In the genomic region with DNA sequence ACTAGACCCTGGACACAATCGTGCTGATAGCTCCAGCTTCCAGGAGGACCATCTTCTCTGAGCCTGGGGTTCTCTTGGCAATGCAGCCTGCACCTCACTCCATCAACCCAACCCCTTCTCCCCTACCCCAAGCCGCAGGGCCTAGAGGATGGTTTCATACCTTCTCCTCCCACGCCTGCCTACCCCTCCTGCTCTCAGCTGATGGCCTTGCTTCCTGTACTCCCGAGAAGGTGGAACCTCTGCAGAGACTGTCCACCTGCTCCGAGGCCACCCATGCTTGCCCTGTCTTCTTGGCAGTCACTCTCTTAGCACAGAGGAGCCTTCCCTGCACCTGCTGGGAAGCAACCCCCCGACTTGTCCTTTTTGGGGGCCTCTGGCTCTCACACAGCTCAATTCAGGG, we compare ENCODE assay signal across 6 cellular contexts.
"Had no signal": no experiment of that assay in that cellular context is flagged by ENCODE, and none has a peak within 500 bp of the region (broad histone marks: within the 10 kb centered on the region; RNA-seq: fewer than 3 reads in every experiment).

No MANE protein-coding gene starts in this region.

- DNase-seq: H9, HCEC 1CT had no signal

- H3K27me3 Mint-ChIP-seq: IgD-negative memory B cell had no signal

- H3K27ac ChIP-seq: HL-60 had no signal

- H3K4me3 Mint-ChIP-seq: GM23338, H9, IgD-negative memory B cell had no signal

- H3K4me1 Mint-ChIP-seq: IgD-negative memory B cell had no signal

- H3K4me3 ChIP-seq: GM23338 had no signal

- H3K4me2 ChIP-seq: GM23338 had no signal

- H3K36me3 Mint-ChIP-seq: IgD-negative memory B cell had no signal

- H2AFZ ChIP-seq: GM23338 had no signal

- H3K27ac Mint-ChIP-seq: GM23338, IgD-negative memory B cell had no signal

- ATAC-seq: GM23338, HepG2 had no signal
